1 cellular context compared by ENCODE assay signal in the genomic region with DNA sequence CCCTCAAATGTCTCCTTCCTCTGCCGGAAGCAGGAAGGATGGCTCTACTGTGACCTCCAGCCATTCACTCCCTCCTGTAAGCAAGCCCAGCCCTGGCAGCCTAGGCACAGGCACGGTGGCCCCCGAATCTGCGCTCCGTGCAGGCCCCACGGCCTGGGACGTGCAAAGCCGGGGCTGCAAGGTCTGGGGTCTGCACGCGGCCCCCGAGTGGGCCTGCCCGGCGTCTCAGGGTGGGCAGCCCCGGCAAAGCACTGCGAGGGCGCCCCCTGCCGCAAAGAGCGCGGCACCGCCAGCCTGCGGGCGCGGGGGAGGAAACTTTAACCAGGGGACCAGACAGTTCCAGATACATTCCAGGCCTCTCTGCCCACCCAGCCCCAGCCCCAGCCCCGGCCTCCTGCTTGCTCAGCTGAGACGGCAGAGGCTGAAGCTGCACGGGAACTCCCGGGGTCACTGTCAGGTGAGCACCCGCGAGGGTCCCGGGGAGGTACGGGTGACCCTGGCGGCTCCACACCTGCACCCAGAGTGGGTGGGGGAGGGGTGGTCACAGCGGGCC.
TF ChIP-seq lines count a peak whose summit lies in the region.

No MANE protein-coding gene starts in this region.

TF ChIP-seq in HEK293, 187 proteins besides CTCF, POLR2A, EP300 and RAD21 (continued from another document and continues in another):
- TF ChIP-seq ZNF530 (tag by site-specific recombination; IDR thresholded peaks at IDR 0.05; ENCODE audit: low read depth) (no peak), ZNF670 (tag by site-specific recombination; IDR thresholded peaks at IDR 0.05; ENCODE audit: low read depth) (no peak), ZNF571 (tag by site-specific recombination; IDR thresholded peaks at IDR 0.05) (no peak), ZNF658 (tag by site-specific recombination; IDR thresholded peaks at IDR 0.05) (no peak), ZNF341 (tag by site-specific recombination; IDR thresholded peaks at IDR 0.05; ENCODE audit: low read depth) (no peak), ZNF510 (tag by site-specific recombination; IDR thresholded peaks at IDR 0.05; ENCODE audit: insufficient replicate concordance) (no peak), ZNF544 (tag by site-specific recombination; IDR thresholded peaks at IDR 0.05) (no peak), TCF7L2 (IDR thresholded peaks at IDR 0.05; ENCODE audit: borderline replicate concordance, low read depth, low read length) (no peak), ZNF416 (tag by site-specific recombination; IDR thresholded peaks at IDR 0.05) (no peak), ZEB2 (tag by site-specific recombination; IDR thresholded peaks at IDR 0.05) (peak; percentile 49; the same call in 1 of the 2 replicates), BCL11A (tag by site-specific recombination; IDR thresholded peaks at IDR 0.05; ENCODE audit: low read depth) (no peak), ZNF404 (tag by site-specific recombination; IDR thresholded peaks at IDR 0.05) (no peak), ZNF610 (tag by site-specific recombination; IDR thresholded peaks at IDR 0.05; ENCODE audit: borderline replicate concordance) (no peak), GLIS2 (tag by site-specific recombination; IDR thresholded peaks at IDR 0.05) (peak; percentile 12), ZFP69B (tag by site-specific recombination; IDR thresholded peaks at IDR 0.05) (peak; percentile 57; the same call in 1 of the 2 replicates), ZNF549 (tag by site-specific recombination; IDR thresholded peaks at IDR 0.05) (no peak), ZNF202 (tag by site-specific recombination; IDR thresholded peaks at IDR 0.05; ENCODE audit: borderline replicate concordance) (no peak), ZNF302 (tag by site-specific recombination; IDR thresholded peaks at IDR 0.05; ENCODE audit: low read depth) (no peak), ZNF677 (tag by site-specific recombination; IDR thresholded peaks at IDR 0.05) (no peak), KLF8 (tag by site-specific recombination; IDR thresholded peaks at IDR 0.05) (peak; percentile 23; the same call in 1 of the 2 replicates), ZNF214 (tag by site-specific recombination; IDR thresholded peaks at IDR 0.05; ENCODE audit: borderline replicate concordance) (no peak), MYNN (tag by site-specific recombination; IDR thresholded peaks at IDR 0.05; ENCODE audit: borderline replicate concordance) (no peak), ZNF555 (tag by site-specific recombination; conservative IDR thresholded peaks at IDR 0.05) (no peak), ZNF274 (IDR thresholded peaks at IDR 0.05; ENCODE audit: low read length) (no peak), ZNF274 (tag by site-specific recombination; IDR thresholded peaks at IDR 0.05; ENCODE audit: borderline replicate concordance) (no peak), ZNF785 (tag by site-specific recombination; IDR thresholded peaks at IDR 0.05) (no peak), ZNF174 (tag by site-specific recombination; IDR thresholded peaks at IDR 0.05) (no peak), ZNF121 (tag by site-specific recombination; IDR thresholded peaks at IDR 0.05) (no peak), ZNF660 (tag by site-specific recombination; IDR thresholded peaks at IDR 0.05) (no peak), ZSCAN30 (tag by site-specific recombination; IDR thresholded peaks at IDR 0.05) (0 out of 2 replicates have a peak, but pooled peaks have one; percentile 54), ZNF768 (tag by site-specific recombination; IDR thresholded peaks at IDR 0.05) (no peak), MZF1 (tag by site-specific recombination; IDR thresholded peaks at IDR 0.05; ENCODE audit: borderline replicate concordance) (no peak), ZNF350 (tag by site-specific recombination; IDR thresholded peaks at IDR 0.05) (no peak), BCL11B (tag by site-specific recombination; IDR thresholded peaks at IDR 0.05; ENCODE audit: low read depth) (no peak)
- TF ChIP-seq, protein P1, sequence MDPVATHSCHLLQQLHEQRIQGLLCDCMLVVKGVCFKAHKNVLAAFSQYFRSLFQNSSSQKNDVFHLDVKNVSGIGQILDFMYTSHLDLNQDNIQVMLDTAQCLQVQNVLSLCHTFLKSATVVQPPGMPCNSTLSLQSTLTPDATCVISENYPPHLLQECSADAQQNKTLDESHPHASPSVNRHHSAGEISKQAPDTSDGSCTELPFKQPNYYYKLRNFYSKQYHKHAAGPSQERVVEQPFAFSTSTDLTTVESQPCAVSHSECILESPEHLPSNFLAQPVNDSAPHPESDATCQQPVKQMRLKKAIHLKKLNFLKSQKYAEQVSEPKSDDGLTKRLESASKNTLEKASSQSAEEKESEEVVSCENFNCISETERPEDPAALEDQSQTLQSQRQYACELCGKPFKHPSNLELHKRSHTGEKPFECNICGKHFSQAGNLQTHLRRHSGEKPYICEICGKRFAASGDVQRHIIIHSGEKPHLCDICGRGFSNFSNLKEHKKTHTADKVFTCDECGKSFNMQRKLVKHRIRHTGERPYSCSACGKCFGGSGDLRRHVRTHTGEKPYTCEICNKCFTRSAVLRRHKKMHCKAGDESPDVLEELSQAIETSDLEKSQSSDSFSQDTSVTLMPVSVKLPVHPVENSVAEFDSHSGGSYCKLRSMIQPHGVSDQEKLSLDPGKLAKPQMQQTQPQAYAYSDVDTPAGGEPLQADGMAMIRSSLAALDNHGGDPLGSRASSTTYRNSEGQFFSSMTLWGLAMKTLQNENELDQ (tag by site-specific recombination; IDR thresholded peaks at IDR 0.05; ENCODE audit: low read depth) = no peak
- TF ChIP-seq, protein P2, sequence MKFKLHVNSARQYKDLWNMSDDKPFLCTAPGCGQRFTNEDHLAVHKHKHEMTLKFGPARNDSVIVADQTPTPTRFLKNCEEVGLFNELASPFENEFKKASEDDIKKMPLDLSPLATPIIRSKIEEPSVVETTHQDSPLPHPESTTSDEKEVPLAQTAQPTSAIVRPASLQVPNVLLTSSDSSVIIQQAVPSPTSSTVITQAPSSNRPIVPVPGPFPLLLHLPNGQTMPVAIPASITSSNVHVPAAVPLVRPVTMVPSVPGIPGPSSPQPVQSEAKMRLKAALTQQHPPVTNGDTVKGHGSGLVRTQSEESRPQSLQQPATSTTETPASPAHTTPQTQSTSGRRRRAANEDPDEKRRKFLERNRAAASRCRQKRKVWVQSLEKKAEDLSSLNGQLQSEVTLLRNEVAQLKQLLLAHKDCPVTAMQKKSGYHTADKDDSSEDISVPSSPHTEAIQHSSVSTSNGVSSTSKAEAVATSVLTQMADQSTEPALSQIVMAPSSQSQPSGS (tag by site-specific recombination; IDR thresholded peaks at IDR 0.05; ENCODE audit: low read depth) = no peak
- TF ChIP-seq, protein P3, sequence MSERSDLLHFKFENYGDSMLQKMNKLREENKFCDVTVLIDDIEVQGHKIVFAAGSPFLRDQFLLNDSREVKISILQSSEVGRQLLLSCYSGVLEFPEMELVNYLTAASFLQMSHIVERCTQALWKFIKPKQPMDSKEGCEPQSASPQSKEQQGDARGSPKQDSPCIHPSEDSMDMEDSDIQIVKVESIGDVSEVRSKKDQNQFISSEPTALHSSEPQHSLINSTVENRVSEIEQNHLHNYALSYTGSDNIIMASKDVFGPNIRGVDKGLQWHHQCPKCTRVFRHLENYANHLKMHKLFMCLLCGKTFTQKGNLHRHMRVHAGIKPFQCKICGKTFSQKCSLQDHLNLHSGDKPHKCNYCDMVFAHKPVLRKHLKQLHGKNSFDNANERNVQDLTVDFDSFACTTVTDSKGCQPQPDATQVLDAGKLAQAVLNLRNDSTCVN (tag by site-specific recombination; optimal IDR thresholded peaks at IDR 0.05) = peak; percentile 56
- TF ChIP-seq, protein P4, sequence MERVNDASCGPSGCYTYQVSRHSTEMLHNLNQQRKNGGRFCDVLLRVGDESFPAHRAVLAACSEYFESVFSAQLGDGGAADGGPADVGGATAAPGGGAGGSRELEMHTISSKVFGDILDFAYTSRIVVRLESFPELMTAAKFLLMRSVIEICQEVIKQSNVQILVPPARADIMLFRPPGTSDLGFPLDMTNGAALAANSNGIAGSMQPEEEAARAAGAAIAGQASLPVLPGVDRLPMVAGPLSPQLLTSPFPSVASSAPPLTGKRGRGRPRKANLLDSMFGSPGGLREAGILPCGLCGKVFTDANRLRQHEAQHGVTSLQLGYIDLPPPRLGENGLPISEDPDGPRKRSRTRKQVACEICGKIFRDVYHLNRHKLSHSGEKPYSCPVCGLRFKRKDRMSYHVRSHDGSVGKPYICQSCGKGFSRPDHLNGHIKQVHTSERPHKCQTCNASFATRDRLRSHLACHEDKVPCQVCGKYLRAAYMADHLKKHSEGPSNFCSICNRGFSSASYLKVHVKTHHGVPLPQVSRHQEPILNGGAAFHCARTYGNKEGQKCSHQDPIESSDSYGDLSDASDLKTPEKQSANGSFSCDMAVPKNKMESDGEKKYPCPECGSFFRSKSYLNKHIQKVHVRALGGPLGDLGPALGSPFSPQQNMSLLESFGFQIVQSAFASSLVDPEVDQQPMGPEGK (tag by site-specific recombination; IDR thresholded peaks at IDR 0.05) = peak; percentile 27
- TF ChIP-seq, protein P5, sequence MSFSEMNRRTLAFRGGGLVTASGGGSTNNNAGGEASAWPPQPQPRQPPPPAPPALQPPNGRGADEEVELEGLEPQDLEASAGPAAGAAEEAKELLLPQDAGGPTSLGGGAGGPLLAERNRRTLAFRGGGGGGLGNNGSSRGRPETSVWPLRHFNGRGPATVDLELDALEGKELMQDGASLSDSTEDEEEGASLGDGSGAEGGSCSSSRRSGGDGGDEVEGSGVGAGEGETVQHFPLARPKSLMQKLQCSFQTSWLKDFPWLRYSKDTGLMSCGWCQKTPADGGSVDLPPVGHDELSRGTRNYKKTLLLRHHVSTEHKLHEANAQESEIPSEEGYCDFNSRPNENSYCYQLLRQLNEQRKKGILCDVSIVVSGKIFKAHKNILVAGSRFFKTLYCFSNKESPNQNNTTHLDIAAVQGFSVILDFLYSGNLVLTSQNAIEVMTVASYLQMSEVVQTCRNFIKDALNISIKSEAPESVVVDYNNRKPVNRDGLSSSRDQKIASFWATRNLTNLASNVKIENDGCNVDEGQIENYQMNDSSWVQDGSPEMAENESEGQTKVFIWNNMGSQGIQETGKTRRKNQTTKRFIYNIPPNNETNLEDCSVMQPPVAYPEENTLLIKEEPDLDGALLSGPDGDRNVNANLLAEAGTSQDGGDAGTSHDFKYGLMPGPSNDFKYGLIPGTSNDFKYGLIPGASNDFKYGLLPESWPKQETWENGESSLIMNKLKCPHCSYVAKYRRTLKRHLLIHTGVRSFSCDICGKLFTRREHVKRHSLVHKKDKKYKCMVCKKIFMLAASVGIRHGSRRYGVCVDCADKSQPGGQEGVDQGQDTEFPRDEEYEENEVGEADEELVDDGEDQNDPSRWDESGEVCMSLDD (tag by site-specific recombination; IDR thresholded peaks at IDR 0.05) = no peak
- TF ChIP-seq, protein P6, sequence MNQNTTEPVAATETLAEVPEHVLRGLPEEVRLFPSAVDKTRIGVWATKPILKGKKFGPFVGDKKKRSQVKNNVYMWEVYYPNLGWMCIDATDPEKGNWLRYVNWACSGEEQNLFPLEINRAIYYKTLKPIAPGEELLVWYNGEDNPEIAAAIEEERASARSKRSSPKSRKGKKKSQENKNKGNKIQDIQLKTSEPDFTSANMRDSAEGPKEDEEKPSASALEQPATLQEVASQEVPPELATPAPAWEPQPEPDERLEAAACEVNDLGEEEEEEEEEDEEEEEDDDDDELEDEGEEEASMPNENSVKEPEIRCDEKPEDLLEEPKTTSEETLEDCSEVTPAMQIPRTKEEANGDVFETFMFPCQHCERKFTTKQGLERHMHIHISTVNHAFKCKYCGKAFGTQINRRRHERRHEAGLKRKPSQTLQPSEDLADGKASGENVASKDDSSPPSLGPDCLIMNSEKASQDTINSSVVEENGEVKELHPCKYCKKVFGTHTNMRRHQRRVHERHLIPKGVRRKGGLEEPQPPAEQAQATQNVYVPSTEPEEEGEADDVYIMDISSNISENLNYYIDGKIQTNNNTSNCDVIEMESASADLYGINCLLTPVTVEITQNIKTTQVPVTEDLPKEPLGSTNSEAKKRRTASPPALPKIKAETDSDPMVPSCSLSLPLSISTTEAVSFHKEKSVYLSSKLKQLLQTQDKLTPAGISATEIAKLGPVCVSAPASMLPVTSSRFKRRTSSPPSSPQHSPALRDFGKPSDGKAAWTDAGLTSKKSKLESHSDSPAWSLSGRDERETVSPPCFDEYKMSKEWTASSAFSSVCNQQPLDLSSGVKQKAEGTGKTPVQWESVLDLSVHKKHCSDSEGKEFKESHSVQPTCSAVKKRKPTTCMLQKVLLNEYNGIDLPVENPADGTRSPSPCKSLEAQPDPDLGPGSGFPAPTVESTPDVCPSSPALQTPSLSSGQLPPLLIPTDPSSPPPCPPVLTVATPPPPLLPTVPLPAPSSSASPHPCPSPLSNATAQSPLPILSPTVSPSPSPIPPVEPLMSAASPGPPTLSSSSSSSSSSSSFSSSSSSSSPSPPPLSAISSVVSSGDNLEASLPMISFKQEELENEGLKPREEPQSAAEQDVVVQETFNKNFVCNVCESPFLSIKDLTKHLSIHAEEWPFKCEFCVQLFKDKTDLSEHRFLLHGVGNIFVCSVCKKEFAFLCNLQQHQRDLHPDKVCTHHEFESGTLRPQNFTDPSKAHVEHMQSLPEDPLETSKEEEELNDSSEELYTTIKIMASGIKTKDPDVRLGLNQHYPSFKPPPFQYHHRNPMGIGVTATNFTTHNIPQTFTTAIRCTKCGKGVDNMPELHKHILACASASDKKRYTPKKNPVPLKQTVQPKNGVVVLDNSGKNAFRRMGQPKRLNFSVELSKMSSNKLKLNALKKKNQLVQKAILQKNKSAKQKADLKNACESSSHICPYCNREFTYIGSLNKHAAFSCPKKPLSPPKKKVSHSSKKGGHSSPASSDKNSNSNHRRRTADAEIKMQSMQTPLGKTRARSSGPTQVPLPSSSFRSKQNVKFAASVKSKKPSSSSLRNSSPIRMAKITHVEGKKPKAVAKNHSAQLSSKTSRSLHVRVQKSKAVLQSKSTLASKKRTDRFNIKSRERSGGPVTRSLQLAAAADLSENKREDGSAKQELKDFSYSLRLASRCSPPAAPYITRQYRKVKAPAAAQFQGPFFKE (tag by site-specific recombination; IDR thresholded peaks at IDR 0.05; ENCODE audit: borderline replicate concordance) = no peak
- TF ChIP-seq, protein P7, sequence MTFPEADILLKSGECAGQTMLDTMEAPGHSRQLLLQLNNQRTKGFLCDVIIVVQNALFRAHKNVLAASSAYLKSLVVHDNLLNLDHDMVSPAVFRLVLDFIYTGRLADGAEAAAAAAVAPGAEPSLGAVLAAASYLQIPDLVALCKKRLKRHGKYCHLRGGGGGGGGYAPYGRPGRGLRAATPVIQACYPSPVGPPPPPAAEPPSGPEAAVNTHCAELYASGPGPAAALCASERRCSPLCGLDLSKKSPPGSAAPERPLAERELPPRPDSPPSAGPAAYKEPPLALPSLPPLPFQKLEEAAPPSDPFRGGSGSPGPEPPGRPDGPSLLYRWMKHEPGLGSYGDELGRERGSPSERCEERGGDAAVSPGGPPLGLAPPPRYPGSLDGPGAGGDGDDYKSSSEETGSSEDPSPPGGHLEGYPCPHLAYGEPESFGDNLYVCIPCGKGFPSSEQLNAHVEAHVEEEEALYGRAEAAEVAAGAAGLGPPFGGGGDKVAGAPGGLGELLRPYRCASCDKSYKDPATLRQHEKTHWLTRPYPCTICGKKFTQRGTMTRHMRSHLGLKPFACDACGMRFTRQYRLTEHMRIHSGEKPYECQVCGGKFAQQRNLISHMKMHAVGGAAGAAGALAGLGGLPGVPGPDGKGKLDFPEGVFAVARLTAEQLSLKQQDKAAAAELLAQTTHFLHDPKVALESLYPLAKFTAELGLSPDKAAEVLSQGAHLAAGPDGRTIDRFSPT (tag by site-specific recombination; IDR thresholded peaks at IDR 0.05) = no peak
- TF ChIP-seq, protein P8, sequence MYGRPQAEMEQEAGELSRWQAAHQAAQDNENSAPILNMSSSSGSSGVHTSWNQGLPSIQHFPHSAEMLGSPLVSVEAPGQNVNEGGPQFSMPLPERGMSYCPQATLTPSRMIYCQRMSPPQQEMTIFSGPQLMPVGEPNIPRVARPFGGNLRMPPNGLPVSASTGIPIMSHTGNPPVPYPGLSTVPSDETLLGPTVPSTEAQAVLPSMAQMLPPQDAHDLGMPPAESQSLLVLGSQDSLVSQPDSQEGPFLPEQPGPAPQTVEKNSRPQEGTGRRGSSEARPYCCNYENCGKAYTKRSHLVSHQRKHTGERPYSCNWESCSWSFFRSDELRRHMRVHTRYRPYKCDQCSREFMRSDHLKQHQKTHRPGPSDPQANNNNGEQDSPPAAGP (tag by site-specific recombination; IDR thresholded peaks at IDR 0.05) = no peak
